14 cellular contexts compared by ENCODE assay signal in the genomic region with DNA sequence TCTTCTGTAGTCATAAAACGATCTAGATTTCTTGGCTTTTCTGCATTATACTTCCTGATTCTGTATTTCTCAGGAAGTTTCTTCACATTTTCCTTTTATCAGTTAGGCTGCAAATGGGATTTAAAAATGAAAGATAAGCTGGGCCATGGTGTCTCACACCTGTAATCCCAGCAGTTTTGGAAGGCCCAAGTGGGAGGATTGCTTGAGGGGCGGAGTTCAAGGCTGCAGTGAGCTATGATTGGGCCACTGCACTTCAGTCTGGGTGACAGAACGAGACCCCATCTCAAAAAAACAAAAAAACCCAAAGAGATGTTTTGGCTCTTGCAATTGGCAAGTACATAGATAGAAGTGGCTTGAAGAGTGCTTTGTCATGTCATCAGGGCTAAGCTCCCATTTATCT. TPM values are rescaled to one million over a fixed set of nuclear protein-coding genes. Genes with fewer than 3 reads are reported as not detected.
A peak's percentile ranks its signal among the peaks of the same experiment; 100 is the strongest.
DNase-seq lines count a peak whose midpoint lies in the region; ATAC-seq, FAIRE-seq and TF ChIP-seq lines count a peak whose summit lies in the region.
"Had no signal": no experiment of that assay in that cellular context is flagged by ENCODE, and none has a peak within 500 bp of the region (broad histone marks: within the 10 kb centered on the region; RNA-seq: fewer than 3 reads in every experiment).

No MANE protein-coding gene starts in this region.

- H3K4me3 ChIP-seq in Karpas-422 (ENCODE audit: low read length) (no peak overlapping the region), GM12878 (0 out of 2 replicates have a peak overlapping the region, but pooled peaks have one; percentile 26), neural cell (ENCODE audit: low read length) (peak overlapping the region; percentile 93), GM23248 (no peak overlapping the region)

- H3K9me3 ChIP-seq in Karpas-422 (ENCODE audit: low read length) (no peaks in the 10 kb centered on the region), GM12878 (replicated peaks; ENCODE audit: control insufficient read depth, insufficient read depth, low read length) (no peaks in the 10 kb centered on the region; the same call in 1 of the 3 replicates), neural cell (ENCODE audit: low read length) (no peaks in the 10 kb centered on the region), GM23248 (ENCODE audit: low read depth) (no peaks in the 10 kb centered on the region)

- in situ Hi-C loops in GM12878 (cut with MboI), result no loop called here
- in situ Hi-C loops in GM23248 (cut with MboI), result no loop called here

- H3K36me3 Mint-ChIP-seq in activated CD8-positive, alpha-beta T cell treated with anti-CD3 and anti-CD28 coated beads for 36 hours (ENCODE audit: low read depth), result no peaks in the 10 kb centered on the region

- RAD21 ChIA-PET in GM12878 (lab: Charles Lee; ENCODE audit: unreplicated experiment), result interaction anchor here (0.5 to 2.9 kb wide), 6 partner anchors 9 to 46 kb away, joined by 3 to 13 read pairs (median 4); a partner anchor contains a TSS

- H3K27me3 ChIP-seq in Karpas-422 (ENCODE audit: low read length), result no peaks in the 10 kb centered on the region
- no peaks in the 10 kb centered on the region for H3K27me3 ChIP-seq in GM12878 (replicated peaks in 1 of 2; ENCODE audit: control insufficient read depth in 2 of 2, insufficient read depth in 2 of 2, low read length in 1 of 2)
- H3K27me3 ChIP-seq in neural cell (ENCODE audit: insufficient read depth, low read depth, low read length), result no peaks in the 10 kb centered on the region
- H3K27me3 ChIP-seq in GM23248 (replicated peaks; ENCODE audit: insufficient read depth), result no peaks in the 10 kb centered on the region

- ATAC-seq in GM12878, result no peak
- ATAC-seq in activated CD8-positive, alpha-beta T cell treated with anti-CD3 and anti-CD28 coated beads for 36 hours, result no peak
- no peak for ATAC-seq in GM19351 (IDR thresholded peaks at IDR 0.05; ENCODE audit: unreplicated experiment)

- H2AFZ ChIP-seq in Karpas-422 (ENCODE audit: low read length), result no peak overlapping the region
- no peak overlapping the region for H2AFZ ChIP-seq in GM12878 (ENCODE audit: control insufficient read depth, low read depth, low read length)
- no peak overlapping the region for H2AFZ ChIP-seq in neural cell (ENCODE audit: low read depth, low read length)
- H2AFZ ChIP-seq in GM23248, result no peak overlapping the region

- H4K20me1 ChIP-seq in Karpas-422 (ENCODE audit: insufficient read depth, low read depth, low read length) (0 out of 2 replicates have a peak, but pooled peaks cover 8% of the 10 kb centered on the region), GM12878 (ENCODE audit: control insufficient read depth, insufficient read depth) (no peaks in the 10 kb centered on the region), neural cell (ENCODE audit: insufficient read depth) (no peaks in the 10 kb centered on the region), GM23248 (ENCODE audit: insufficient read depth) (no peaks in the 10 kb centered on the region)

- intact Hi-C loops in GM12878 (cut with micrococcal nuclease; ENCODE audit: unreplicated experiment), result no loop called here
- intact Hi-C loops in activated CD8-positive, alpha-beta T cell treated with anti-CD3 and anti-CD28 coated beads for 36 hours (cut with micrococcal nuclease), result no loop called here

- H3K79me2 ChIP-seq in Karpas-422 (ENCODE audit: low read length) (peaks cover 91% of the 10 kb centered on the region), GM12878 (ENCODE audit: control insufficient read depth, insufficient read depth, low read length) (peaks cover 23% of the 10 kb centered on the region), neural cell (replicated peaks; ENCODE audit: insufficient read depth, low read length) (peaks cover 82% of the 10 kb centered on the region), GM23248 (ENCODE audit: insufficient read depth) (peaks cover 86% of the 10 kb centered on the region)

- peaks cover 58% of the 10 kb centered on the region for H3K4me1 Mint-ChIP-seq in activated CD8-positive, alpha-beta T cell treated with anti-CD3 and anti-CD28 coated beads for 36 hours (ENCODE audit: low read depth)

- H3K9ac ChIP-seq in Karpas-422 (ENCODE audit: low read length) (no peak overlapping the region), GM12878 (ENCODE audit: control insufficient read depth, insufficient read depth, low read length) (no peak overlapping the region), neural cell (ENCODE audit: low read length) (no peak overlapping the region), GM23248 (no peak overlapping the region)

- no peak for TF ChIP-seq CTCF in GM12878 (IDR thresholded peaks at IDR 0.05 in 2 of 3, conservative IDR thresholded peaks at IDR 0.05 in 1 of 3; ENCODE audit: control insufficient read depth in 2 of 3, extremely low read depth in 1 of 3, insufficient read depth in 1 of 3, low read depth in 3 of 3, low read length in 3 of 3)
- no peak for TF ChIP-seq CTCF in neural cell (IDR thresholded peaks at IDR 0.05; ENCODE audit: poor library complexity, severe bottlenecking)
- no peak for TF ChIP-seq CTCF in activated CD8-positive, alpha-beta T cell treated with anti-CD3 and anti-CD28 coated beads for 36 hours (IDR thresholded peaks at IDR 0.05)

- no peak overlapping the region for H3K4me3 Mint-ChIP-seq in activated CD8-positive, alpha-beta T cell treated with anti-CD3 and anti-CD28 coated beads for 36 hours

- TF ChIP-seq EP300 in GM12878 (IDR thresholded peaks at IDR 0.05; ENCODE audit: borderline replicate concordance in 1 of 2, control insufficient read depth in 1 of 2, low read depth in 2 of 2, low read length in 2 of 2), result no peak
- TF ChIP-seq EP300 in neural cell (conservative IDR thresholded peaks at IDR 0.05; ENCODE audit: poor library complexity, severe bottlenecking), result no peak

- BruUV-seq in GM12878 (replicated peaks; lab: Mats Ljungman, UMichigan), result no TSS peak

- peaks cover 56% of the 10 kb centered on the region for H3K4me1 ChIP-seq in Karpas-422 (ENCODE audit: low read length)
- peaks cover 3% of the 10 kb centered on the region; the same call in 1 of the 2 replicates for H3K4me1 ChIP-seq in GM12878 (ENCODE audit: control insufficient read depth, insufficient read depth, low read length)
- H3K4me1 ChIP-seq in GM23248 (ENCODE audit: insufficient read depth), result peaks cover 12% of the 10 kb centered on the region

- no peak for FAIRE-seq in GM12878 (lab: Jason Lieb, UNC)
- FAIRE-seq: RCC 7860 had no signal

- H3K9me2 ChIP-seq in Karpas-422 (replicated peaks; ENCODE audit: insufficient read depth, low read length), result no peaks in the 10 kb centered on the region
- H3K9me2 ChIP-seq in neural cell (ENCODE audit: insufficient read depth, low read length), result no peaks in the 10 kb centered on the region
- H3K9me2 ChIP-seq in GM23248 (ENCODE audit: insufficient read depth), result no peaks in the 10 kb centered on the region

- H3K27me3 Mint-ChIP-seq in activated CD8-positive, alpha-beta T cell treated with anti-CD3 and anti-CD28 coated beads for 36 hours, result no peaks in the 10 kb centered on the region

- 76% methylated on average over 3 of the region's 3 CpGs for WGBS in GM12878 (ENCODE audit: insufficient coverage, insufficient replicate concordance, low lambda C conversion rate, missing lambda C conversion rate)
- WGBS in GM23248 (ENCODE audit: low coverage in 1 of 2, low lambda C conversion rate in 2 of 2, missing lambda C conversion rate in 2 of 2), 2 experiments, result 80 to 85% methylated on average over 3 of the region's 3 CpGs

- TF ChIP-seq POLR2A in GM12878 (IDR thresholded peaks at IDR 0.05; ENCODE audit: low read depth, low read length), result no peak

- POLR2A ChIA-PET in GM12878 (lab: Charles Lee), result interaction anchor here (1.3 to 1.8 kb wide), 2 partner anchors 25 to 27 kb away, joined by 3 read pairs; no protein-coding TSS in a partner anchor
- POLR2A ChIA-PET in activated CD8-positive, alpha-beta T cell treated with anti-CD3 and anti-CD28 coated beads for 36 hours (lab: Charles Lee), result interaction anchor here (1.2 kb wide), 1 partner anchor 9 kb away, joined by 3 read pairs; no protein-coding TSS in a partner anchor

- H3K36me3 ChIP-seq in Karpas-422 (ENCODE audit: insufficient read depth, low read length), result peaks cover 34% of the 10 kb centered on the region
- H3K36me3 ChIP-seq in GM12878 (ENCODE audit: control insufficient read depth in 2 of 2, insufficient read depth in 2 of 2, low read length in 1 of 2), result no peaks in the 10 kb centered on the region; a peak in 1 of 4 replicates
- H3K36me3 ChIP-seq in neural cell (ENCODE audit: insufficient read depth, low read length), result no peaks in the 10 kb centered on the region
- no peaks in the 10 kb centered on the region for H3K36me3 ChIP-seq in GM23248 (ENCODE audit: low read depth)

- CTCF ChIA-PET in GM12878 (lab: Yijun Ruan, JAX), result interaction anchor here (1.1 to 4.1 kb wide), 8 partner anchors 9 to 160 kb away, joined by 3 to 32 read pairs (median 4); no protein-coding TSS in a partner anchor
- CTCF ChIA-PET in activated CD8-positive, alpha-beta T cell treated with anti-CD3 and anti-CD28 coated beads for 36 hours (lab: Charles Lee), result interaction anchor here (0.6 to 1.0 kb wide), 5 partner anchors 18 to 490 kb away, joined by 3 read pairs; no protein-coding TSS in a partner anchor

- H3K9me3 Mint-ChIP-seq in activated CD8-positive, alpha-beta T cell treated with anti-CD3 and anti-CD28 coated beads for 36 hours, result no peaks in the 10 kb centered on the region

- H3K4me2 ChIP-seq in Karpas-422 (ENCODE audit: low read depth, low read length, poor library complexity, severe bottlenecking) (peak overlapping the region; percentile 74), GM12878 (ENCODE audit: control insufficient read depth, insufficient read depth) (peak overlapping the region; percentile 11; the same call in 1 of the 2 replicates), neural cell (ENCODE audit: low read length) (no peak overlapping the region), GM23248 (ENCODE audit: unreplicated experiment) (no peak overlapping the region)

- H3F3A ChIP-seq in neural cell (ENCODE audit: insufficient read depth, low read length, poor library complexity, severe bottlenecking) (no peaks in the 10 kb centered on the region), GM23248 (ENCODE audit: insufficient read depth) (no peaks in the 10 kb centered on the region)

- SMC1A ChIA-PET in GM12878 (lab: Charles Lee; ENCODE audit: uncharacterized antibody, unreplicated experiment), result interaction anchor here (1.0 to 4.7 kb wide), 7 partner anchors 13 to 46 kb away, joined by 3 to 29 read pairs (median 5); a partner anchor contains a TSS

- DNase-seq in SIG-M5 treated with dmso at 0.1 percent for 504 hours (lab: John Stamatoyannopoulos, UW; ENCODE audit: unreplicated experiment) (peak; percentile 15), SIG-M5 (lab: John Stamatoyannopoulos, UW) (no peak), Karpas-422 (no peak), GM12878 (ENCODE audit: low read depth, low spot score) (no peak), GM23248 (no peak)
- DNase-seq in activated CD8-positive, alpha-beta T cell treated with anti-CD3 and anti-CD28 coated beads for 36 hours, result no peak
- DNase-seq: Calu3, H7, NCI-H1092, NCI-H446 treated with DMSO at 0.1 percent for 48 hours, SHP77 had no signal

- H3K27ac ChIP-seq in Karpas-422 (ENCODE audit: low read length), result peak overlapping the region; percentile 12; the same call in 1 of the 2 replicates
- H3K27ac ChIP-seq in GM12878 (ENCODE audit: control insufficient read depth, insufficient read depth), result no peak overlapping the region
- no peak overlapping the region for H3K27ac ChIP-seq in neural cell (ENCODE audit: low read length)
- no peak overlapping the region for H3K27ac ChIP-seq in GM23248

- H3K27ac Mint-ChIP-seq in activated CD8-positive, alpha-beta T cell treated with anti-CD3 and anti-CD28 coated beads for 36 hours, result no peak overlapping the region

- no peak for TF ChIP-seq RAD21 in GM12878 (IDR thresholded peaks at IDR 0.05; ENCODE audit: insufficient read depth, low read depth, low read length)
- TF ChIP-seq RAD21 in neural cell (conservative IDR thresholded peaks at IDR 0.05), result no peak

RNA-seq across cellular contexts. Expression of a gene that starts 26.2 kb away (rescaled TPM):
- total RNA-seq in Karpas-422 (2014; rRNA removed; shearing (Covaris generic); ENCODE audit: low replicate concordance), result 76.8 and 103 TPM in 2 replicates
- 114 and 115 TPM in 2 replicates for total RNA-seq in GM12878 (2013; cell fraction: nucleolus; rRNA removed)
- total RNA-seq in GM12878 (2014; rRNA removed) (22.3 and 24.8 TPM in 2 replicates), GM12878 (2014; rRNA removed; fragmentation: Illumina TruSeq; extraction: Trizol) (20.9 and 22.6 TPM in 2 replicates), GM12878 (2021) (22.6 and 23.3 TPM in 2 replicates)
- 5.1 TPM for polyA plus RNA-seq in GM12878 (2011; ENCODE audit: low read depth)
- polyA plus RNA-seq in GM12878 (2011; rRNA removed) (14.4 and 17.3 TPM in 2 replicates), GM12878 (2014; fragmentation: Illumina TruSeq; extraction: Trizol) (12.5 and 14.8 TPM in 2 replicates), GM12878 (2014; fragmentation: Nextera tagmentation; extraction: Ambion mirVana) (1 to 10 TPM; 3.2 to 7.2 TPM), GM12878 (2014; rRNA removed) (8.6 and 12.2 TPM in 2 replicates), GM12878 (2016; fragmentation: Nextera tagmentation; extraction: Ambion mirVana) (10 to 100 TPM; 13.3 to 19.6 TPM), neural cell (40.6 and 41.9 TPM in 2 replicates), GM23248 (2016; fragmentation: Nextera tagmentation; extraction: Ambion mirVana) (17.8 and 18.1 TPM in 2 replicates)
- polyA plus RNA-seq in GM12878 (2011; cell fraction: cytosol; rRNA removed), result 9.0 and 9.7 TPM in 2 replicates
- polyA plus RNA-seq in GM12878 (2011; cell fraction: nucleus; rRNA removed), result 26.4 and 31.7 TPM in 2 replicates
- polyA plus RNA-seq in GM12878 (2012), result 5.0 and 5.3 TPM in 2 replicates
- 37.2 and 48.2 TPM in 2 replicates for polyA minus RNA-seq in GM12878 (2011; rRNA and poly(A)+ RNA removed)
- polyA minus RNA-seq in GM12878 (2011; cell fraction: cytosol; rRNA and poly(A)+ RNA removed), result 19.3 and 21.6 TPM in 2 replicates
- 50.3 and 85.1 TPM in 2 replicates for polyA minus RNA-seq in GM12878 (2011; cell fraction: nucleus; rRNA and poly(A)+ RNA removed)
- 497 and 599 TPM in 2 replicates for polyA minus RNA-seq in neural cell
- 10 to 100 TPM; 18.7 to 19.0 TPM for total RNA-seq in activated CD8-positive, alpha-beta T cell treated with anti-CD3 and anti-CD28 coated beads for 36 hours
- total RNA-seq in GM23248 (2014; rRNA removed; shearing (Covaris generic)), result 34.2 and 47.2 TPM in 2 replicates

Comparison
In these comparisons a context has a peak if more than half of its experiments do, and no peak if none do; other contexts are left out.
1. H3K4me2 ChIP-seq: peak in Karpas-422 (single experiment) and GM12878 (single experiment); none in neural cell (single experiment) and GM23248 (single experiment).
2. H3K4me3 ChIP-seq: peak in GM12878 (single experiment) and neural cell (single experiment); none in Karpas-422 (single experiment) and GM23248 (single experiment).